9 cellular contexts compared by ENCODE assay signal in the genomic region with DNA sequence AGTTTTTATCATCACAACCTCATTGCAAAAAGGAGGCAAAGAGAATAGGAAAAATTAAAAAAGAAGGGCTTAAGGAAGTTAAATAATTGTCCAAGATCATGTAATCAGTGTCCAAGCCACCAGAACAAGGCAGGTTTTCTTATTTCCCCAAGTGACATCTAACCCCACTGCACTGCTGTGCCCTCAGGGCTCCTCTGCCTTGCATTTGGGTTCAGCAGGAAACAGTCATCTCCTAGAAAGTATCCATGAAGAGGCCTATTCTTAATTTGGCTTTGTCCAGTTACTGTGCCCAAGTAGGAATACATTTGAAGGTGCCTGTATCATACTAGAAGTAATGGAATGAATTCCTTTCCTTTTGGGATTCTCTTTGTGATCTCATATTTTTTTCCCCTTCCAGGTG.
"Had no signal": no experiment of that assay in that cellular context is flagged by ENCODE, and none has a peak within 500 bp of the region (broad histone marks: within the 10 kb centered on the region; RNA-seq: fewer than 3 reads in every experiment).

No MANE protein-coding gene starts in this region.

- H3K9me3 ChIP-seq: HAP-1 had no signal

- H3K27ac Mint-ChIP-seq: HFFc6 had no signal

- H3K4me3 ChIP-seq: GM23248, HAP-1 had no signal

- DNase-seq: GM23248, GOT3, H7, HFFc6 had no signal

- ATAC-seq: HCT116, HepG2 had no signal

- H3K27me3 Mint-ChIP-seq: IgD-negative memory B cell had no signal

- H3K4me3 Mint-ChIP-seq: HFFc6, IgD-negative memory B cell had no signal

- H3K9me3 Mint-ChIP-seq: HFFc6, IgD-negative memory B cell had no signal

- H3K4me1 ChIP-seq: HAP-1 had no signal

- H3K27ac ChIP-seq: GM23248, HL-60 had no signal
